22 cellular contexts compared by ENCODE assay signal in genomic region chr2:204329532-204329931, GRCh38.
DNase-seq lines count a peak whose midpoint lies in the region; ATAC-seq, FAIRE-seq and TF ChIP-seq lines count a peak whose summit lies in the region.
"Had no signal": no experiment of that assay in that cellular context is flagged by ENCODE, and none has a peak within 500 bp of the region (broad histone marks: within the 10 kb centered on the region; RNA-seq: fewer than 3 reads in every experiment).

No MANE protein-coding gene starts in this region.

- TF ChIP-seq CTCF in SK-N-SH (IDR thresholded peaks at IDR 0.05) (no peak), D721Med (IDR thresholded peaks at IDR 0.05; ENCODE audit: insufficient read depth, missing control alignments) (no peak)

- H3K9ac ChIP-seq in SK-N-SH, result no peak overlapping the region
- H3K9ac ChIP-seq: GM23248 had no signal

- FAIRE-seq in D721Med (lab: Jason Lieb, UNC), result peak; percentile 35
- FAIRE-seq: A204.1, GM12878, GM19239, H1 had no signal

- TF ChIP-seq EP300 in SK-N-SH (IDR thresholded peaks at IDR 0.05; ENCODE audit: borderline replicate concordance in 1 of 2, low read depth in 1 of 2, low read length in 1 of 2), result no peak

- whole genome bisulfite sequencing in SK-N-SH (ENCODE audit: low lambda C conversion rate), result 65% methylated on average over 4 of the region's 4 CpGs

- H3K27me3 ChIP-seq in SK-N-SH (ENCODE audit: insufficient read depth), result no peaks in the 10 kb centered on the region

- no peak overlapping the region for H2AFZ ChIP-seq in SK-N-SH (ENCODE audit: low read depth)
- H2AFZ ChIP-seq: GM23248 had no signal

- CTCF ChIA-PET in SK-N-SH (lab: Yijun Ruan, JAX), result interaction anchor here (0.9 kb wide), 1 partner anchor 10 kb away, joined by 3 read pairs; no protein-coding TSS in a partner anchor

- no peak overlapping the region for H3K27ac ChIP-seq in SK-N-SH (ENCODE audit: low read depth in 2 of 2, low read length in 1 of 2)
- H3K27ac ChIP-seq: 22Rv1, GM23248 had no signal

- H3K4me1 ChIP-seq in SK-N-SH (ENCODE audit: control insufficient read depth in 1 of 2, insufficient read depth in 2 of 2, low read depth in 1 of 2, low read length in 1 of 2), result peaks cover 0 to 2% of the 10 kb centered on the region in 2 experiments; a peak in 1 of 4 replicates

- H3K9me2 ChIP-seq in SK-N-SH, result no peaks in the 10 kb centered on the region

- no peaks in the 10 kb centered on the region for H3K9me3 ChIP-seq in SK-N-SH

- POLR2A ChIA-PET in SK-N-SH (lab: Yijun Ruan, JAX), result no interaction called here

- H4K20me1 ChIP-seq in SK-N-SH (ENCODE audit: insufficient read depth), result no peaks in the 10 kb centered on the region

- no peak for DNase-seq in SK-N-SH
- no peak for DNase-seq in D721Med (ENCODE audit: insufficient read length, low spot score)
- DNase-seq in NCI-H82 treated with DMSO at 0.1 percent for 48 hours (lab: John Stamatoyannopoulos, UW; ENCODE audit: unreplicated experiment), result peak; percentile 32
- DNase-seq in SKM-1 (lab: John Stamatoyannopoulos, UW; ENCODE audit: unreplicated experiment), result no peak
- DNase-seq in DMS 273 treated with DMSO at 0.1 percent for 48 hours (lab: John Stamatoyannopoulos, UW), result no peak
- DNase-seq: C1 segment of cervical spinal cord; Calu3; CD4-positive, alpha-beta memory T cell; COR-L47; DMS79; EL; GDM1; GM23248; H7; HCEC 1CT had no signal

- ATAC-seq in SK-N-SH treated with all-trans-retinoic acid at 6 μM for 48 hours, result no peak
- ATAC-seq in HG03571 (IDR thresholded peaks at IDR 0.05; ENCODE audit: unreplicated experiment), result no peak
- ATAC-seq: GM12878 had no signal

- H3K4me2 ChIP-seq in SK-N-SH, result no peak overlapping the region

- H3F3A ChIP-seq in SK-N-SH (replicated peaks; ENCODE audit: insufficient read depth), result no peaks in the 10 kb centered on the region

- H3K36me3 ChIP-seq in SK-N-SH (replicated peaks in 1 of 2; ENCODE audit: control insufficient read depth in 1 of 2, insufficient read depth in 2 of 2, low read length in 1 of 2), result no peaks in the 10 kb centered on the region

- no peak overlapping the region for H3K4me3 ChIP-seq in SK-N-SH (ENCODE audit: low read depth in 2 of 2, low read length in 1 of 2)
- H3K4me3 ChIP-seq: GM12878, GM23248 had no signal

- H3K79me2 ChIP-seq in SK-N-SH (ENCODE audit: insufficient read depth), result no peaks in the 10 kb centered on the region

- TF ChIP-seq RAD21 in SK-N-SH (IDR thresholded peaks at IDR 0.05; ENCODE audit: low read length), result no peak

TF ChIP-seq in SK-N-SH, 30 proteins besides CTCF, POLR2A, EP300 and RAD21:
- TF ChIP-seq YY1 (IDR thresholded peaks at IDR 0.05; ENCODE audit: low read depth) (no peak), MEF2A (IDR thresholded peaks at IDR 0.05; ENCODE audit: borderline replicate concordance, low read depth) (no peak), GATA2 (CRISPR knock-in tag; IDR thresholded peaks at IDR 0.05) (0 out of 2 replicates have a peak, but pooled peaks have one; percentile 7), SIN3A (IDR thresholded peaks at IDR 0.05; ENCODE audit: borderline replicate concordance, low read depth, low read length) (no peak)

TF ChIP-seq in SK-N-SH treated with all-trans-retinoic acid at 6 μM for 48 hours, 23 proteins besides CTCF, POLR2A, EP300 and RAD21:
- TF ChIP-seq ISL1 (CRISPR knock-in tag; IDR thresholded peaks at IDR 0.05) (no peak), CREB5 (CRISPR knock-in tag; IDR thresholded peaks at IDR 0.05; ENCODE audit: low read depth) (no peak), ZNF565 (CRISPR knock-in tag; conservative IDR thresholded peaks at IDR 0.05; ENCODE audit: low read depth) (no peak), PPARA (CRISPR knock-in tag; IDR thresholded peaks at IDR 0.05; ENCODE audit: borderline replicate concordance) (no peak), TOX (CRISPR knock-in tag; IDR thresholded peaks at IDR 0.05; ENCODE audit: borderline replicate concordance) (no peak), BACH2 (CRISPR knock-in tag; IDR thresholded peaks at IDR 0.05; ENCODE audit: borderline replicate concordance) (no peak), CSRNP3 (CRISPR knock-in tag; IDR thresholded peaks at IDR 0.05) (no peak), ARNTL (CRISPR knock-in tag; IDR thresholded peaks at IDR 0.05; ENCODE audit: borderline replicate concordance, low read depth) (no peak), RARB (CRISPR knock-in tag; IDR thresholded peaks at IDR 0.05) (no peak), SNAI2 (CRISPR knock-in tag; IDR thresholded peaks at IDR 0.05) (no peak), ZFP3 (CRISPR knock-in tag; IDR thresholded peaks at IDR 0.05) (no peak), ZNF8 (CRISPR knock-in tag; IDR thresholded peaks at IDR 0.05) (no peak)
- TF ChIP-seq, protein P1, sequence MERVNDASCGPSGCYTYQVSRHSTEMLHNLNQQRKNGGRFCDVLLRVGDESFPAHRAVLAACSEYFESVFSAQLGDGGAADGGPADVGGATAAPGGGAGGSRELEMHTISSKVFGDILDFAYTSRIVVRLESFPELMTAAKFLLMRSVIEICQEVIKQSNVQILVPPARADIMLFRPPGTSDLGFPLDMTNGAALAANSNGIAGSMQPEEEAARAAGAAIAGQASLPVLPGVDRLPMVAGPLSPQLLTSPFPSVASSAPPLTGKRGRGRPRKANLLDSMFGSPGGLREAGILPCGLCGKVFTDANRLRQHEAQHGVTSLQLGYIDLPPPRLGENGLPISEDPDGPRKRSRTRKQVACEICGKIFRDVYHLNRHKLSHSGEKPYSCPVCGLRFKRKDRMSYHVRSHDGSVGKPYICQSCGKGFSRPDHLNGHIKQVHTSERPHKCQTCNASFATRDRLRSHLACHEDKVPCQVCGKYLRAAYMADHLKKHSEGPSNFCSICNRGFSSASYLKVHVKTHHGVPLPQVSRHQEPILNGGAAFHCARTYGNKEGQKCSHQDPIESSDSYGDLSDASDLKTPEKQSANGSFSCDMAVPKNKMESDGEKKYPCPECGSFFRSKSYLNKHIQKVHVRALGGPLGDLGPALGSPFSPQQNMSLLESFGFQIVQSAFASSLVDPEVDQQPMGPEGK (CRISPR knock-in tag; IDR thresholded peaks at IDR 0.05; ENCODE audit: borderline replicate concordance), result no peak
